Comparison of ENCODE assay signal across 8 cellular contexts in genomic region chr1:32702599-32703478, GRCh38. TPM values are rescaled to one million over a fixed set of nuclear protein-coding genes. Genes with fewer than 3 reads are reported as not detected.
DNase-seq lines count a peak whose midpoint lies in the region; TF ChIP-seq lines count a peak whose summit lies in the region.

SYNC (minus strand) TSS chr1:32702770; CDS start chr1:32702660, 110 bp downstream.

- H3K4ac ChIP-seq in neuronal stem cell (ENCODE audit: low read length) = no peak within 1 kb of the TSS

- H3K14ac ChIP-seq in neuronal stem cell (ENCODE audit: low read length) = no peak within 1 kb of the TSS

- peaks cover 0 to 4% of the 10 kb centered on the region in 2 donors for H3K9me3 ChIP-seq in neuronal stem cell (replicated peaks in 1 of 2; ENCODE audit: control insufficient read depth in 2 of 2, insufficient read depth in 1 of 2, low read depth in 1 of 2, low read length in 2 of 2)

- peak within 1 kb of the TSS; percentile 74 for H3K9ac ChIP-seq in neuronal stem cell (ENCODE audit: low read depth, low read length, poor library complexity)

- H3K27me3 Mint-ChIP-seq in CD14-positive monocyte (ENCODE audit: low read depth in 3 of 3) = peaks cover 26 to 43% (median 38%) of the 10 kb centered on the region in 3 donors
- peaks cover 15% of the 10 kb centered on the region for H3K27me3 Mint-ChIP-seq in activated naive CD8-positive, alpha-beta T cell

- H2AFZ ChIP-seq in neuronal stem cell (ENCODE audit: low read length) = peak within 1 kb of the TSS; percentile 89

- peak within 1 kb of the TSS; percentile 93 for H3K18ac ChIP-seq in neuronal stem cell (ENCODE audit: low read length)

- H3K9me3 Mint-ChIP-seq in CD14-positive monocyte = peaks cover 0 to 12% (median 8%) of the 10 kb centered on the region in 7 donors
- no peaks in the 10 kb centered on the region for H3K9me3 Mint-ChIP-seq in activated naive CD8-positive, alpha-beta T cell (ENCODE audit: low read depth)

- H2BK15ac ChIP-seq in neuronal stem cell (ENCODE audit: low read length) = no peak within 1 kb of the TSS

- TF ChIP-seq CTCF in CD14-positive monocyte (IDR thresholded peaks at IDR 0.05) (no peak), HL-60 (IDR thresholded peaks at IDR 0.05; ENCODE audit: insufficient read depth, low read length) (no peak)

- H4K91ac ChIP-seq in neuronal stem cell (ENCODE audit: low read depth, low read length, poor library complexity) = no peak within 1 kb of the TSS

- H2BK12ac ChIP-seq in neuronal stem cell (ENCODE audit: low read length) = no peak within 1 kb of the TSS

- peak within 1 kb of the TSS; percentile 77 to 89 for H3K4me3 Mint-ChIP-seq in CD14-positive monocyte
- H3K4me3 Mint-ChIP-seq in activated naive CD8-positive, alpha-beta T cell = peak within 1 kb of the TSS; percentile 69

- H3K79me1 ChIP-seq in neuronal stem cell (ENCODE audit: low read depth, low read length) = peaks cover 2% of the 10 kb centered on the region

- DNase-seq in CD14-positive monocyte (ENCODE audit: low spot score) = peak; percentile 45
- DNase-seq in HL-60 (ENCODE audit: low read depth in 1 of 2, low spot score in 1 of 2) = no peak
- peak; percentile 76 for DNase-seq in glomerular visceral epithelial cell (ENCODE audit: extremely low spot score)
- DNase-seq in neuronal stem cell (ENCODE audit: low spot score) = no peak
- DNase-seq in NCI-H2081 treated with DMSO at 0.1 percent for 48 hours (lab: John Stamatoyannopoulos, UW) = no peak
- no peak for DNase-seq in SW 1271 (lab: John Stamatoyannopoulos, UW)
- DNase-seq in effector CD8-positive, alpha-beta T cell (lab: John Stamatoyannopoulos, UW) = no peak

- H3K4me3 ChIP-seq in HL-60 (replicated peaks; ENCODE audit: insufficient read depth, low read length) = peak within 1 kb of the TSS; percentile 31
- H3K4me3 ChIP-seq in neuronal stem cell (ENCODE audit: low read length in 2 of 2) = peak within 1 kb of the TSS; percentile 32 to 34

- peaks cover 10 to 16% of the 10 kb centered on the region in 2 donors for H3K4me1 ChIP-seq in neuronal stem cell (ENCODE audit: control insufficient read depth in 2 of 2, insufficient read depth in 1 of 2, low read depth in 1 of 2, low read length in 2 of 2)

- H2AK5ac ChIP-seq in neuronal stem cell (ENCODE audit: low read depth, low read length) = peak within 1 kb of the TSS; percentile 51

- peaks cover 4 to 9% of the 10 kb centered on the region in 2 donors for H3K36me3 Mint-ChIP-seq in CD14-positive monocyte
- no peaks in the 10 kb centered on the region for H3K36me3 Mint-ChIP-seq in activated naive CD8-positive, alpha-beta T cell

- no peak within 1 kb of the TSS for H2BK120ac ChIP-seq in neuronal stem cell (ENCODE audit: low read depth, low read length)

- WGBS in neuronal stem cell (ENCODE audit: extremely low coverage in 2 of 2, insufficient read length in 2 of 2, insufficient replicate concordance in 1 of 2), 2 donors = no CpG with 5 or more reads among the region's 70 CpGs

- H3K27me3 ChIP-seq in HL-60 (ENCODE audit: insufficient read depth, poor library complexity, severe bottlenecking) = peaks cover 26% of the 10 kb centered on the region
- H3K27me3 ChIP-seq in neuronal stem cell (ENCODE audit: control insufficient read depth in 3 of 3, insufficient read depth in 3 of 3, low read depth in 1 of 3, low read length in 3 of 3) = peaks cover 3 to 50% (median 29%) of the 10 kb centered on the region in 3 experiments

- H3K27ac ChIP-seq in HL-60 (replicated peaks) (no peak within 1 kb of the TSS), neuronal stem cell (replicated peaks; ENCODE audit: low read length) (no peak within 1 kb of the TSS)

- intact Hi-C loops in CD14-positive monocyte (cut with micrococcal nuclease) = no loop called here

- H4K8ac ChIP-seq in neuronal stem cell (ENCODE audit: low read depth, low read length) = no peak within 1 kb of the TSS

- peak within 1 kb of the TSS in 2 of 7 donors; percentile 13 to 32 for H3K27ac Mint-ChIP-seq in CD14-positive monocyte
- H3K27ac Mint-ChIP-seq in activated naive CD8-positive, alpha-beta T cell = no peak within 1 kb of the TSS

- H2BK5ac ChIP-seq in neuronal stem cell (ENCODE audit: low read length) = no peak within 1 kb of the TSS

- H3K4me1 Mint-ChIP-seq in CD14-positive monocyte = peaks cover 19% of the 10 kb centered on the region
- H3K4me1 Mint-ChIP-seq in activated naive CD8-positive, alpha-beta T cell (ENCODE audit: low read depth) = peaks cover 9% of the 10 kb centered on the region

- H3K4me2 ChIP-seq in neuronal stem cell (ENCODE audit: insufficient read depth, low read length, poor library complexity, severe bottlenecking) = peak within 1 kb of the TSS; percentile 71

- no peaks in the 10 kb centered on the region for H3K36me3 ChIP-seq in neuronal stem cell (replicated peaks in 1 of 2; ENCODE audit: control insufficient read depth in 2 of 2, insufficient read depth in 2 of 2, low read length in 2 of 2)

- H3K23ac ChIP-seq in neuronal stem cell (ENCODE audit: low read depth, low read length, poor library complexity) = peak within 1 kb of the TSS; percentile 94

RNA-seq across cellular contexts. Expression of gene SYNC, which starts in this region (rescaled TPM):
- under 1 TPM in 1 of 2 donors, not detected in 1; 0.05 TPM for polyA plus RNA-seq in CD14-positive monocyte
- polyA plus RNA-seq in neuronal stem cell (2013, experiment 1 of 2) = 0.03 TPM
- polyA plus RNA-seq in neuronal stem cell (2013, experiment 2 of 2) = 0.03 TPM

Comparison
In these comparisons a context has a peak if more than half of its experiments do, and no peak if none do; other contexts are left out.
1. Peak in DNase-seq in CD14-positive monocyte; RNA of the gene not detected or under 1 TPM.